In genomic region chr7:107953265-107953923, GRCh38 we compare ENCODE assay signal across 23 cellular contexts. TPM values are rescaled to one million over a fixed set of nuclear protein-coding genes. Genes with fewer than 3 reads are reported as not detected.
DNase-seq lines count a peak whose midpoint lies in the region; ATAC-seq and TF ChIP-seq lines count a peak whose summit lies in the region.
"Had no signal": no experiment of that assay in that cellular context is flagged by ENCODE, and none has a peak within 500 bp of the region (broad histone marks: within the 10 kb centered on the region; RNA-seq: fewer than 3 reads in every experiment).

No MANE protein-coding gene starts in this region.

- no peak overlapping the region for H3K4me3 Mint-ChIP-seq in osteocyte (ENCODE audit: unreplicated experiment)
- H3K4me3 Mint-ChIP-seq: central memory CD8-positive, alpha-beta T cell; immature natural killer cell had no signal

- H3K27me3 ChIP-seq in ACC112 (ENCODE audit: insufficient read depth, low read length) = no peaks in the 10 kb centered on the region
- H3K27me3 ChIP-seq: heart left ventricle, pancreas had no signal

- H3K27ac Mint-ChIP-seq in osteocyte (ENCODE audit: unreplicated experiment) = peak overlapping the region; percentile 84
- H3K27ac Mint-ChIP-seq: immature natural killer cell had no signal

- no peaks in the 10 kb centered on the region for H3K27me3 Mint-ChIP-seq in osteocyte (ENCODE audit: unreplicated experiment)

- no peak overlapping the region for H2AFZ ChIP-seq in ACC112 (ENCODE audit: low read length, unreplicated experiment)

- H3K27ac ChIP-seq in ACC112 (ENCODE audit: low read depth, low read length) (peak overlapping the region; percentile 69), epithelial cell of prostate (peak overlapping the region; percentile 12), coronary artery (no peak overlapping the region)
- H3K27ac ChIP-seq: C4-2B, KMS-11 had no signal

- H3K36me3 Mint-ChIP-seq in osteocyte (ENCODE audit: unreplicated experiment) = peaks cover 71% of the 10 kb centered on the region
- H3K36me3 Mint-ChIP-seq: immature natural killer cell had no signal

- peaks cover 75% of the 10 kb centered on the region for H3K4me1 Mint-ChIP-seq in osteocyte (ENCODE audit: unreplicated experiment)
- H3K4me1 Mint-ChIP-seq: central memory CD8-positive, alpha-beta T cell; immature natural killer cell had no signal

- DNase-seq in RPMI7951 (ENCODE audit: low read depth) (peak; percentile 39), epithelial cell of prostate (ENCODE audit: low read depth, low spot score) (no peak), osteocyte (ENCODE audit: extremely low spot score, unreplicated experiment) (no peak), dedifferentiated amniotic fluid mesenchymal stem cell (ENCODE audit: extremely low spot score) (no peak), coronary artery (ENCODE audit: low spot score) (no peak), midbrain (lab: John Stamatoyannopoulos, UW) (no peak)
- DNase-seq: activated CD8-positive, alpha-beta memory T cell treated with anti-CD3 and anti-CD28 coated beads, Interleukin-2, amount 50 U/mL, for 48 hours; activated gamma-delta T cell treated with Interleukin-2 at 50 U/mL for 16 hours; amygdala; effector CD8-positive, alpha-beta T cell; heart left ventricle; immature natural killer cell; NCI-H1092; NCI-H524 treated with DMSO at 0.1 percent for 48 hours; pancreas; stimulated activated naive CD4-positive, alpha-beta T cell had no signal

- peaks cover 65% of the 10 kb centered on the region for H3K4me1 ChIP-seq in ACC112 (ENCODE audit: control insufficient read depth, insufficient read depth, low read length, unreplicated experiment)

- no peaks in the 10 kb centered on the region for H3K9me3 Mint-ChIP-seq in osteocyte (ENCODE audit: unreplicated experiment)
- H3K9me3 Mint-ChIP-seq: central memory CD8-positive, alpha-beta T cell; immature natural killer cell had no signal

- TF ChIP-seq CTCF in osteocyte (IDR thresholded peaks at IDR 0.05) (no peak), coronary artery (IDR thresholded peaks at IDR 0.05) (no peak)

- peaks cover 59% of the 10 kb centered on the region for H3K36me3 ChIP-seq in ACC112 (ENCODE audit: insufficient read depth, low read length)

- ATAC-seq in HG03280 (IDR thresholded peaks at IDR 0.05; ENCODE audit: unreplicated experiment) = no peak
- ATAC-seq: GM12878, heart left ventricle, Right ventricle myocardium inferior had no signal

- no peaks in the 10 kb centered on the region for H3K79me2 ChIP-seq in ACC112 (ENCODE audit: control insufficient read depth, insufficient read depth, low read length, unreplicated experiment)

- no peak overlapping the region for H3K4me3 ChIP-seq in ACC112 (ENCODE audit: low read depth, low read length)
- H3K4me3 ChIP-seq in coronary artery = no peak overlapping the region
- H3K4me3 ChIP-seq: GM12878, heart left ventricle, pancreas had no signal

RNA-seq across cellular contexts. Expression of gene LAMB1, which starts 49.6 kb away (rescaled TPM):
- total RNA-seq in RPMI7951 (2014; rRNA removed; shearing (Covaris generic)) = 147 and 157 TPM in 2 replicates
- total RNA-seq in osteocyte = 952 and 1,014 TPM in 2 replicates

Comparison
In these comparisons a context has a peak if more than half of its experiments do, and no peak if none do; other contexts are left out.
1. H3K27ac ChIP-seq: peak in ACC112 (single experiment) and epithelial cell of prostate (single experiment); none in coronary artery (0 of 2).